In genomic region chr10:28679941-28680752, GRCh38 we compare ENCODE assay signal across 8 cellular contexts. TPM values are rescaled to one million over a fixed set of nuclear protein-coding genes. Genes with fewer than 3 reads are reported as not detected.
DNase-seq lines count a peak whose midpoint lies in the region; ATAC-seq, FAIRE-seq and TF ChIP-seq lines count a peak whose summit lies in the region.

No MANE protein-coding gene starts in this region.

- peaks cover 0 to 37% of the 10 kb centered on the region in 2 donors for H3K4me1 ChIP-seq in right atrium auricular region
- no peaks in the 10 kb centered on the region for H3K4me1 ChIP-seq in aorta (ENCODE audit: control insufficient read depth in 1 of 2, insufficient read depth in 2 of 2, low read length in 2 of 2)

- H3K36me3 Mint-ChIP-seq in activated naive CD8-positive, alpha-beta T cell treated with anti-CD3 and anti-CD28 coated beads, Interleukin-2, amount 10 ng/mL, durations not matched to agents 7 days and 5 days: no peaks in the 10 kb centered on the region
- H3K36me3 Mint-ChIP-seq in activated CD4-positive, alpha-beta T cell treated with anti-CD3 and anti-CD28 coated beads, Interleukin-2, amount 10 ng/mL, durations not matched to agents 24 days and 14 days (ENCODE audit: low read depth): no peaks in the 10 kb centered on the region

- peak in 1 of 2 donors; percentile 40 for TF ChIP-seq CTCF in right atrium auricular region (IDR thresholded peaks at IDR 0.05)
- TF ChIP-seq CTCF in D721Med (IDR thresholded peaks at IDR 0.05; ENCODE audit: insufficient read depth, missing control alignments): no peak

- no peak for DNase-seq in right atrium auricular region (ENCODE audit: low spot score)
- no peak for DNase-seq in left cardiac atrium
- no peak for DNase-seq in activated naive CD8-positive, alpha-beta T cell treated with anti-CD3 and anti-CD28 coated beads, Interleukin-2, amount 10 ng/mL, durations not matched to agents 7 days and 5 days
- peak; percentile 55 for DNase-seq in left lobe of liver (ENCODE audit: low spot score)
- DNase-seq in aorta: no peak
- no peak for DNase-seq in D721Med (ENCODE audit: insufficient read length, low spot score)
- no peak for DNase-seq in activated CD4-positive, alpha-beta T cell treated with anti-CD3 and anti-CD28 coated beads, Interleukin-2, amount 10 ng/mL, durations not matched to agents 24 days and 14 days
- no peak for DNase-seq in NK-92 (lab: John Stamatoyannopoulos, UW; ENCODE audit: unreplicated experiment)

- peak overlapping the region; percentile 71 to 73 for H3K4me3 ChIP-seq in right atrium auricular region
- peak overlapping the region; percentile 96 for H3K4me3 ChIP-seq in aorta (ENCODE audit: low read length in 2 of 2)

- POLR2A ChIA-PET in activated naive CD8-positive, alpha-beta T cell treated with anti-CD3 and anti-CD28 coated beads, Interleukin-2, amount 10 ng/mL, durations not matched to agents 7 days and 5 days (lab: Charles Lee): no interaction called here

- H3K9me3 Mint-ChIP-seq in activated naive CD8-positive, alpha-beta T cell treated with anti-CD3 and anti-CD28 coated beads, Interleukin-2, amount 10 ng/mL, durations not matched to agents 7 days and 5 days: no peaks in the 10 kb centered on the region
- no peaks in the 10 kb centered on the region for H3K9me3 Mint-ChIP-seq in activated CD4-positive, alpha-beta T cell treated with anti-CD3 and anti-CD28 coated beads, Interleukin-2, amount 10 ng/mL, durations not matched to agents 24 days and 14 days

- FAIRE-seq in D721Med (lab: Jason Lieb, UNC): no peak

- H3K4me3 Mint-ChIP-seq in activated naive CD8-positive, alpha-beta T cell treated with anti-CD3 and anti-CD28 coated beads, Interleukin-2, amount 10 ng/mL, durations not matched to agents 7 days and 5 days: peak overlapping the region; percentile 20
- H3K4me3 Mint-ChIP-seq in activated CD4-positive, alpha-beta T cell treated with anti-CD3 and anti-CD28 coated beads, Interleukin-2, amount 10 ng/mL, durations not matched to agents 24 days and 14 days: no peak overlapping the region

- H3K4me1 Mint-ChIP-seq in activated naive CD8-positive, alpha-beta T cell treated with anti-CD3 and anti-CD28 coated beads, Interleukin-2, amount 10 ng/mL, durations not matched to agents 7 days and 5 days: peaks cover 18% of the 10 kb centered on the region
- peaks cover 19% of the 10 kb centered on the region for H3K4me1 Mint-ChIP-seq in activated CD4-positive, alpha-beta T cell treated with anti-CD3 and anti-CD28 coated beads, Interleukin-2, amount 10 ng/mL, durations not matched to agents 24 days and 14 days

- H3K9me3 ChIP-seq in right atrium auricular region: no peaks in the 10 kb centered on the region
- H3K9me3 ChIP-seq in aorta (ENCODE audit: control insufficient read depth, low read length): no peaks in the 10 kb centered on the region

- peaks cover 12% of the 10 kb centered on the region for H3K36me3 ChIP-seq in right atrium auricular region
- peaks cover 0 to 4% of the 10 kb centered on the region in 2 donors for H3K36me3 ChIP-seq in aorta (ENCODE audit: control insufficient read depth in 1 of 2, insufficient read depth in 2 of 2, low read length in 1 of 2)

- ATAC-seq in left cardiac atrium (no peak), left lobe of liver (peak; percentile 19), aorta (ENCODE audit: low FRiP score) (no peak)
- no peak for ATAC-seq in activated naive CD8-positive, alpha-beta T cell treated with anti-CD3 and anti-CD28 coated beads, Interleukin-2, amount 10 ng/mL, durations not matched to agents 7 days and 5 days (ENCODE audit: low read depth)

- H3K27ac Mint-ChIP-seq in activated naive CD8-positive, alpha-beta T cell treated with anti-CD3 and anti-CD28 coated beads, Interleukin-2, amount 10 ng/mL, durations not matched to agents 7 days and 5 days: no peak overlapping the region
- H3K27ac Mint-ChIP-seq in activated CD4-positive, alpha-beta T cell treated with anti-CD3 and anti-CD28 coated beads, Interleukin-2, amount 10 ng/mL, durations not matched to agents 24 days and 14 days: no peak overlapping the region

- peaks cover 63% of the 10 kb centered on the region for H3K27me3 Mint-ChIP-seq in activated naive CD8-positive, alpha-beta T cell treated with anti-CD3 and anti-CD28 coated beads, Interleukin-2, amount 10 ng/mL, durations not matched to agents 7 days and 5 days
- peaks cover 71% of the 10 kb centered on the region for H3K27me3 Mint-ChIP-seq in activated CD4-positive, alpha-beta T cell treated with anti-CD3 and anti-CD28 coated beads, Interleukin-2, amount 10 ng/mL, durations not matched to agents 24 days and 14 days

- no peaks in the 10 kb centered on the region for H3K27me3 ChIP-seq in right atrium auricular region
- no peaks in the 10 kb centered on the region for H3K27me3 ChIP-seq in aorta (ENCODE audit: control insufficient read depth in 1 of 2, insufficient read depth in 2 of 2, low read length in 1 of 2)

- intact Hi-C loops in left cardiac atrium (cut with DNase I) (loop anchor here (5.0 kb wide), 3 partner anchors 127 to 312 kb away; no protein-coding TSS in a partner anchor), aorta (cut with DNase I) (loop anchor here (2.0 to 10.0 kb wide), 6 partner anchors 37 to 312 kb away; no protein-coding TSS in a partner anchor)
- intact Hi-C loops in activated CD4-positive, alpha-beta T cell treated with anti-CD3 and anti-CD28 coated beads, Interleukin-2, amount 10 ng/mL, durations not matched to agents 24 days and 14 days (cut with micrococcal nuclease): loop anchor here (5.0 to 10.0 kb wide), 5 partner anchors 148 to 1755 kb away; partner anchors contain the start of genes MAP3K8 and WAC

- H3K27ac ChIP-seq in right atrium auricular region (peak overlapping the region; percentile 83 to 92), aorta (ENCODE audit: low read depth in 1 of 2, low read length in 2 of 2) (peak overlapping the region; percentile 7 to 35)

- 1% methylated on average over 16 of the region's 16 CpGs for WGBS in aorta, 2 donors

RNA-seq across cellular contexts. Expression of gene BAMBI, which starts 2.8 kb away (rescaled TPM):
- 10 to 100 TPM; 61.1 to 92.7 TPM for total RNA-seq in right atrium auricular region
- 10 to 100 TPM; 23.7 to 54.8 TPM for total RNA-seq in left cardiac atrium
- under 1 TPM; 0.30 to 0.31 TPM for total RNA-seq in activated naive CD8-positive, alpha-beta T cell treated with anti-CD3 and anti-CD28 coated beads, Interleukin-2, amount 10 ng/mL, durations not matched to agents 7 days and 5 days
- 7.7 TPM for total RNA-seq in left lobe of liver
- total RNA-seq in aorta: 10 to 100 TPM; 18.3 to 34.5 TPM
- polyA plus RNA-seq in aorta: 10 to 100 TPM in 1 of 2 donors, 1 to 10 TPM in 1; 4.8 to 18.6 TPM
- total RNA-seq in activated CD4-positive, alpha-beta T cell treated with anti-CD3 and anti-CD28 coated beads, Interleukin-2, amount 10 ng/mL, durations not matched to agents 24 days and 14 days: 0.31 and 0.44 TPM in 2 replicates
